In the genomic region with DNA sequence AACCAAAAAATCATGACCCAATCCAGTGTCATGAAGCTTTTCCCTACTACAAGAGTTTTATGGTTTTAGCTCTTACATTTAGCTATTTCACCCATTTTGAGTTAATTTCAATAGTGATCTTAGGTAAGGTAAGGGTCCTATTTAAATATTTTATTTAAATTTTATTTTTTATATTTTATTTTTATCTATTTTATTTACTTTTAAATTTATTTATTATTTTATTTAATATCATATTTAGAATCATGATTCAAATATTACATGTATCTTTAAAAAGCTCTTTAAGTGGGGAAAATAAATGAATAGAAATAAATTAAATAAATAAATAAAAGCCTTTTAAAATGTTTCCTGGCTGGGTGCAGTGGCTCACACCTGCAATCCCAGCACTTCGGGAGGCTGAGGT, we compare ENCODE assay signal across 25 cellular contexts.
"Had no signal": no experiment of that assay in that cellular context is flagged by ENCODE, and none has a peak within 500 bp of the region (broad histone marks: within the 10 kb centered on the region; RNA-seq: fewer than 3 reads in every experiment).

No MANE protein-coding gene starts in this region.

- H3K27me3 ChIP-seq: SJCRH30 had no signal

- H3K4me3 ChIP-seq: K562, SJCRH30 had no signal

- FAIRE-seq: HTR-8/SVneo, K562 had no signal

- H3K9me3 ChIP-seq: SJCRH30 had no signal

- H3K4me2 ChIP-seq: KMS-11 had no signal

- H3K9ac ChIP-seq: KMS-11 had no signal

- H3K4me1 Mint-ChIP-seq: IgD-negative memory B cell had no signal

- DNase-seq: Kasumi-1, MM.1S, NCI-H1092 treated with DMSO at 0.1 percent for 48 hours, NCI-H1436, NCI-H187, NCI-H2029, NCI-H2081 treated with DMSO at 0.1 percent for 48 hours, NCI-H2171, NCI-H226, NCI-H446, NCI-H510A, NCI-H524 treated with DMSO at 0.1 percent for 48 hours, NCI-H69, NCI-H774, PC-3, SHP77 treated with DMSO at 0.1 percent for 48 hours, SJCRH30 had no signal

- H3K27me3 Mint-ChIP-seq: IgD-negative memory B cell had no signal

- H3K27ac ChIP-seq: HL-60, KMS-11, SJCRH30 had no signal

- H3K4me3 Mint-ChIP-seq: IgD-negative memory B cell had no signal

- H3K4me1 ChIP-seq: SJCRH30 had no signal

- H3K36me3 ChIP-seq: SJCRH30 had no signal

- H3K27ac Mint-ChIP-seq: IgD-negative memory B cell had no signal

- ATAC-seq: K562, Panc1, PC-3, Right ventricle myocardium inferior, SK-N-SH treated with all-trans-retinoic acid at 6 μM for 48 hours had no signal

- H3K36me3 Mint-ChIP-seq: IgD-negative memory B cell had no signal
